Comparison of ENCODE assay signal across 8 cellular contexts in the genomic region with DNA sequence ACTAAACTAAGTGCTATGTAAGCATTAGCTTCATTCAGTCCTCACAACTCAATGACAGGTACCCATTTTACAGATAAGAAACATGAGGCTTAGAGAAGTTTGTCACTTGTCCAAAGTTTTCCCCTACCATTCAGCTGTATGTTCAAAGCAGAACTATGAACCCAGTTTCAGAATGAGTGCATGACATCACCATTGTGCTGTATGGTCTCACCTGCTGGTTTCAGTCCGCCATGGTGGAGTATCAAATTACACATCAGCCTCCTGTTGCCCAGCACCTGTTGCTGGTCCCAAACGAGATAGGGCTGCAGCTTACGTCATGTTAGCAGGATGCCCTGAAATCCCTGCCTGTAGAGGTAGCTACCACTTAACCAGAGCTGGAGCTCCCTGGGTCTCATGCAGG.
DNase-seq lines count a peak whose midpoint lies in the region; ATAC-seq and TF ChIP-seq lines count a peak whose summit lies in the region.
"Had no signal": no experiment of that assay in that cellular context is flagged by ENCODE, and none has a peak within 500 bp of the region (broad histone marks: within the 10 kb centered on the region; RNA-seq: fewer than 3 reads in every experiment).

No MANE protein-coding gene starts in this region.

- H3K27ac ChIP-seq in spleen = no peak overlapping the region

- WGBS in spleen, 5 donors = 41 to 67% (median 62%) methylated on average over 3 of the region's 3 CpGs

- H3K36me3 Mint-ChIP-seq in memory B cell = no peaks in the 10 kb centered on the region
- peaks cover 2% of the 10 kb centered on the region for H3K36me3 Mint-ChIP-seq in chondrocyte (ENCODE audit: low read depth)

- DNase-seq in NCI-H1092 (lab: John Stamatoyannopoulos, UW) = peak; percentile 46
- DNase-seq in memory B cell (ENCODE audit: low spot score in 2 of 2) = no peak
- no peak for DNase-seq in spleen
- DNase-seq in chondrocyte (ENCODE audit: low spot score) = no peak
- DNase-seq in foreskin melanocyte = no peak
- DNase-seq: activated naive CD4-positive, alpha-beta T cell treated with Interleukin-2 at 50 U/mL for 16 hours had no signal

- H3K9me3 ChIP-seq in spleen = no peaks in the 10 kb centered on the region

- no peak for TF ChIP-seq CTCF in spleen (IDR thresholded peaks at IDR 0.05 in 8 of 11, conservative IDR thresholded peaks at IDR 0.05 in 3 of 11)
- no peak for TF ChIP-seq CTCF in chondrocyte (IDR thresholded peaks at IDR 0.05)

- no peak for TF ChIP-seq POLR2A in spleen (IDR thresholded peaks at IDR 0.05)

- H3K4me1 Mint-ChIP-seq in memory B cell = peaks cover 3% of the 10 kb centered on the region
- peaks cover 53% of the 10 kb centered on the region for H3K4me1 Mint-ChIP-seq in chondrocyte (ENCODE audit: low read depth)

- H3K27me3 Mint-ChIP-seq in memory B cell = peaks cover 6% of the 10 kb centered on the region
- H3K27me3 Mint-ChIP-seq in chondrocyte (ENCODE audit: low read depth) = no peaks in the 10 kb centered on the region

- ATAC-seq in GM19043 (IDR thresholded peaks at IDR 0.05; ENCODE audit: low read depth, unreplicated experiment) (peak; percentile 48), HG02623 (IDR thresholded peaks at IDR 0.05; ENCODE audit: unreplicated experiment) (peak; percentile 82), memory B cell (ENCODE audit: low read depth) (peak; percentile 19)

- H3K4me3 ChIP-seq in spleen = no peak overlapping the region

- no peaks in the 10 kb centered on the region for H3K4me1 ChIP-seq in spleen

- no peaks in the 10 kb centered on the region for H3K36me3 ChIP-seq in spleen

- no peaks in the 10 kb centered on the region for H3K27me3 ChIP-seq in spleen (replicated peaks in 1 of 7)

- no peak overlapping the region for H3K4me3 Mint-ChIP-seq in memory B cell
- H3K4me3 Mint-ChIP-seq in chondrocyte (ENCODE audit: unreplicated experiment) = no peak overlapping the region

- H3K9me3 Mint-ChIP-seq in memory B cell = no peaks in the 10 kb centered on the region
- no peaks in the 10 kb centered on the region for H3K9me3 Mint-ChIP-seq in chondrocyte (ENCODE audit: low read depth)

- intact Hi-C loops in spleen (cut with DNase I; ENCODE audit: low total_unique reads) = loop anchor here (10.0 kb wide), 1 partner anchor 143 kb away; no protein-coding TSS in a partner anchor

- H3K27ac Mint-ChIP-seq in memory B cell (no peak overlapping the region), chondrocyte (ENCODE audit: unreplicated experiment) (no peak overlapping the region)

Comparison
In these comparisons a context has a peak if more than half of its experiments do, and no peak if none do; other contexts are left out.
1. ATAC-seq: peak in every context shown above with its lines; median percentile 82 in HG02623; 48 in GM19043; 19 in memory B cell.